ENCODE assay signal across 1 cellular context in the genomic region with DNA sequence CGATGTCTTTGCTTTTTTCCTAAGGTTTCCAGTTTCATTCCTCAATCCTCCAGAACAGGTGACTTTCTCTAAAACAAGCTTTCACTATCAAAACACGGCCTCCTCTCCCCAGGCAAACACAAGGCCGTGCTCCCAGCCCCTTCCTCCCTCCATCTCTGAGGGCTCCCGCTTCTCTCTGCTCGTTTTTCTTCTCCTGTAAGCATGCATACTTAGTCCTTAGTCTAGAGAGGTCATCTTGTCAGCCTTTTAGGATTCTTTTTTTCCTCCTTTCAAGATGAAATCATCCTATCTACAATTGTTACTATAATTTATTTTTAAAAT.
TF ChIP-seq lines count a peak whose summit lies in the region.

No MANE protein-coding gene starts in this region.

TF ChIP-seq in HepG2, 621 proteins besides CTCF, POLR2A, EP300 and RAD21:
- TF ChIP-seq DNMT3B (CRISPR knock-in tag; conservative IDR thresholded peaks at IDR 0.05): 0 out of 2 replicates have a peak, but pooled peaks have one; percentile 19
- peak; percentile 2; the same call in 1 of the 2 replicates for TF ChIP-seq TGIF2 (CRISPR knock-in tag; IDR thresholded peaks at IDR 0.05)
- no peak for TF ChIP-seq CREB1 (IDR thresholded peaks at IDR 0.05)
- TF ChIP-seq CREB1 (CRISPR knock-in tag; IDR thresholded peaks at IDR 0.05): 0 out of 2 replicates have a peak, but pooled peaks have one; percentile 5
- TF ChIP-seq GABPA (IDR thresholded peaks at IDR 0.05; ENCODE audit: low read depth, low read length): no peak
- peak; percentile 19; the same call in 1 of the 2 replicates for TF ChIP-seq GABPA (CRISPR knock-in tag; IDR thresholded peaks at IDR 0.05; ENCODE audit: low read depth)
- no peak for TF ChIP-seq ZNF235 (CRISPR knock-in tag; IDR thresholded peaks at IDR 0.05; ENCODE audit: borderline replicate concordance)
- TF ChIP-seq, protein P1, sequence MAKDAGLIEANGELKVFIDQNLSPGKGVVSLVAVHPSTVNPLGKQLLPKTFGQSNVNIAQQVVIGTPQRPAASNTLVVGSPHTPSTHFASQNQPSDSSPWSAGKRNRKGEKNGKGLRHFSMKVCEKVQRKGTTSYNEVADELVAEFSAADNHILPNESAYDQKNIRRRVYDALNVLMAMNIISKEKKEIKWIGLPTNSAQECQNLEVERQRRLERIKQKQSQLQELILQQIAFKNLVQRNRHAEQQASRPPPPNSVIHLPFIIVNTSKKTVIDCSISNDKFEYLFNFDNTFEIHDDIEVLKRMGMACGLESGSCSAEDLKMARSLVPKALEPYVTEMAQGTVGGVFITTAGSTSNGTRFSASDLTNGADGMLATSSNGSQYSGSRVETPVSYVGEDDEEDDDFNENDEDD (CRISPR knock-in tag; IDR thresholded peaks at IDR 0.05; ENCODE audit: borderline replicate concordance): no peak
- no peak for TF ChIP-seq RAD51 (IDR thresholded peaks at IDR 0.05; ENCODE audit: borderline replicate concordance)
- 0 out of 2 replicates have a peak, but pooled peaks have one; percentile 1 for TF ChIP-seq ZNF749 (CRISPR knock-in tag; IDR thresholded peaks at IDR 0.05; ENCODE audit: borderline replicate concordance)
- 0 out of 2 replicates have a peak, but pooled peaks have one; percentile 1 for TF ChIP-seq ZNF670 (CRISPR knock-in tag; IDR thresholded peaks at IDR 0.05; ENCODE audit: borderline replicate concordance)
- peak; percentile 3; the same call in 1 of the 2 replicates for TF ChIP-seq NFIC (IDR thresholded peaks at IDR 0.05; ENCODE audit: low read length)
- TF ChIP-seq HMGXB3 (CRISPR knock-in tag; IDR thresholded peaks at IDR 0.05; ENCODE audit: borderline replicate concordance): no peak
- peak; percentile 16; the same call in 1 of the 2 replicates for TF ChIP-seq NCOR1 (IDR thresholded peaks at IDR 0.05; ENCODE audit: borderline replicate concordance, low read length)
- TF ChIP-seq ZNF775 (CRISPR knock-in tag; IDR thresholded peaks at IDR 0.05; ENCODE audit: borderline replicate concordance): peak; percentile 92
- TF ChIP-seq ZSCAN20 (CRISPR knock-in tag; IDR thresholded peaks at IDR 0.05; ENCODE audit: borderline replicate concordance): 0 out of 2 replicates have a peak, but pooled peaks have one; percentile 66
- peak; percentile 28; the same call in 1 of the 2 replicates for TF ChIP-seq PHF21A (CRISPR knock-in tag; IDR thresholded peaks at IDR 0.05)
- TF ChIP-seq ZBTB8A (CRISPR knock-in tag; IDR thresholded peaks at IDR 0.05; ENCODE audit: borderline replicate concordance, low read depth): no peak
- TF ChIP-seq ZNF770 (CRISPR knock-in tag; IDR thresholded peaks at IDR 0.05): 0 out of 2 replicates have a peak, but pooled peaks have one; percentile 5
- TF ChIP-seq ASH2L (IDR thresholded peaks at IDR 0.05; ENCODE audit: insufficient read length, low read depth, low read length): peak; percentile 17
- TF ChIP-seq ZNF263 (CRISPR knock-in tag; IDR thresholded peaks at IDR 0.05): peak; percentile 98
- TF ChIP-seq ZFP36L1 (CRISPR knock-in tag; IDR thresholded peaks at IDR 0.05): 0 out of 2 replicates have a peak, but pooled peaks have one; percentile 10
- no peak; the same call in 1 of the 2 replicates for TF ChIP-seq GFI1 (CRISPR knock-in tag; IDR thresholded peaks at IDR 0.05; ENCODE audit: borderline replicate concordance)
